ENCODE assay signal across 16 cellular contexts in the genomic region with DNA sequence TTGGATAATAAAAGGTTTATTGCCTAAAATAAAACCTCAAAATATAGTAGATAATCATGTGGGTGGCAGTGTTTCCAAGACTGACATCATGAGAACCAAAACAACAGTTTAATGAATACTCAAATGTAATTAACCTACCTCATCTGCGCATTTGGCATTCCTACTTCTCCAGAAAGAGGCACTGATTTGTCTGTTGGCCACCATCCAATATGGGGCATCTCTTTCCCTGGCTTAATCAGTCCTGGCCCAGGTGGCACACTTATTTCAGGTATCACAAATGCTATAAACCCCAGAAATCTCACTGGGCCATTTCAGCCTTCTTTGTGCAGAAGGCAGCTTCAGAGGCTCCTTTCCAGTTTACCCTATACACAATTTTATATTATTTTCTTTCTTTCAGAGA.
"Had no signal": no experiment of that assay in that cellular context is flagged by ENCODE, and none has a peak within 500 bp of the region (broad histone marks: within the 10 kb centered on the region; RNA-seq: fewer than 3 reads in every experiment).

No MANE protein-coding gene starts in this region.

- H3K4me1 Mint-ChIP-seq: activated CD4-positive, alpha-beta memory T cell treated with anti-CD3 and anti-CD28 coated beads, Interleukin-2, amount 10 ng/mL, durations not matched to agents 7 days and 5 days; activated CD4-positive, alpha-beta T cell treated with anti-CD3 and anti-CD28 coated beads, Interleukin-2, amount 10 ng/mL, durations not matched to agents 24 days and 14 days; activated naive CD4-positive, alpha-beta T cell treated with anti-CD3 and anti-CD28 coated beads, Interleukin-2, amount 10 ng/mL, durations not matched to agents 7 days and 5 days had no signal

- H3K36me3 Mint-ChIP-seq: activated naive CD4-positive, alpha-beta T cell treated with anti-CD3 and anti-CD28 coated beads, Interleukin-2, amount 10 ng/mL, durations not matched to agents 7 days and 5 days; natural killer cell treated with Interleukin-12 subunit alpha and Interleukin-12 subunit beta and Interleukin-15 and Interleukin-18, amount 100 ng/mL, for 72 hours had no signal

- H3K36me3 ChIP-seq: cardiac muscle cell, colonic mucosa, esophagus muscularis mucosa, upper lobe of left lung had no signal

- H3K4me3 ChIP-seq: cardiac muscle cell, colonic mucosa, esophagus muscularis mucosa, upper lobe of left lung had no signal

- ATAC-seq: left cardiac atrium; natural killer cell treated with Interleukin-12 subunit alpha and Interleukin-12 subunit beta and Interleukin-15 and Interleukin-18, amount 100 ng/mL, for 72 hours had no signal

- H3K9me3 Mint-ChIP-seq: activated CD4-positive, alpha-beta memory T cell treated with anti-CD3 and anti-CD28 coated beads, Interleukin-2, amount 10 ng/mL, durations not matched to agents 7 days and 5 days; activated CD4-positive, alpha-beta T cell treated with anti-CD3 and anti-CD28 coated beads, Interleukin-2, amount 10 ng/mL, durations not matched to agents 24 days and 14 days; activated naive CD4-positive, alpha-beta T cell treated with anti-CD3 and anti-CD28 coated beads, Interleukin-2, amount 10 ng/mL, durations not matched to agents 7 days and 5 days; natural killer cell treated with Interleukin-12 subunit alpha and Interleukin-12 subunit beta and Interleukin-15 and Interleukin-18, amount 100 ng/mL, for 72 hours; T-helper 1 cell treated with Interleukin-12 subunit alpha and Interleukin-12 subunit beta and Interleukin-4 antibody, amounts not matched to agents 30 μg/mL and 1 μg/mL, for 36 hours had no signal

- H3K27me3 Mint-ChIP-seq: activated CD4-positive, alpha-beta memory T cell treated with anti-CD3 and anti-CD28 coated beads, Interleukin-2, amount 10 ng/mL, durations not matched to agents 7 days and 5 days; activated CD4-positive, alpha-beta T cell treated with anti-CD3 and anti-CD28 coated beads, Interleukin-2, amount 10 ng/mL, durations not matched to agents 24 days and 14 days; activated naive CD4-positive, alpha-beta T cell treated with anti-CD3 and anti-CD28 coated beads, Interleukin-2, amount 10 ng/mL, durations not matched to agents 7 days and 5 days; natural killer cell treated with Interleukin-12 subunit alpha and Interleukin-12 subunit beta and Interleukin-15 and Interleukin-18, amount 100 ng/mL, for 72 hours; progenitor cell of endocrine pancreas had no signal

- H3K27ac ChIP-seq: cardiac muscle cell, colonic mucosa, esophagus muscularis mucosa, upper lobe of left lung had no signal

- H3K4me1 ChIP-seq: colonic mucosa, esophagus muscularis mucosa, upper lobe of left lung had no signal

- H3K27me3 ChIP-seq: cardiac muscle cell, colonic mucosa, esophagus muscularis mucosa, upper lobe of left lung had no signal

- H3K9me3 ChIP-seq: colonic mucosa, esophagus muscularis mucosa, upper lobe of left lung had no signal

- DNase-seq: activated CD4-positive, alpha-beta memory T cell treated with anti-CD3 and anti-CD28 coated beads, Interleukin-2, amount 10 ng/mL, durations not matched to agents 7 days and 5 days; activated CD4-positive, alpha-beta T cell treated with anti-CD3 and anti-CD28 coated beads, Interleukin-2, amount 10 ng/mL, durations not matched to agents 24 days and 14 days; activated CD4-positive, CD25-positive, alpha-beta regulatory T cell; activated effector memory CD4-positive, alpha-beta T cell treated with anti-CD3 and anti-CD28 coated beads, Interleukin-2, amount 50 U/mL, for 16 hours; activated naive CD4-positive, alpha-beta T cell treated with anti-CD3 and anti-CD28 coated beads, Interleukin-2, amount 10 ng/mL, durations not matched to agents 7 days and 5 days; colonic mucosa; left cardiac atrium; stimulated activated CD4-positive, alpha-beta T cell treated with anti-CD3 and anti-CD28 coated beads, Interleukin-4, amount 100 ng/mL, for 24 hours; stimulated activated naive CD4-positive, alpha-beta T cell treated with Interleukin-2 at 50 U/mL for 16 hours; T1000; upper lobe of left lung had no signal

- H3K27ac Mint-ChIP-seq: activated CD4-positive, alpha-beta memory T cell treated with anti-CD3 and anti-CD28 coated beads, Interleukin-2, amount 10 ng/mL, durations not matched to agents 7 days and 5 days; activated CD4-positive, alpha-beta T cell treated with anti-CD3 and anti-CD28 coated beads, Interleukin-2, amount 10 ng/mL, durations not matched to agents 24 days and 14 days; activated naive CD4-positive, alpha-beta T cell treated with anti-CD3 and anti-CD28 coated beads, Interleukin-2, amount 10 ng/mL, durations not matched to agents 7 days and 5 days; natural killer cell treated with Interleukin-12 subunit alpha and Interleukin-12 subunit beta and Interleukin-15 and Interleukin-18, amount 100 ng/mL, for 72 hours; progenitor cell of endocrine pancreas; T-helper 1 cell treated with Interleukin-12 subunit alpha and Interleukin-12 subunit beta and Interleukin-4 antibody, amounts not matched to agents 30 μg/mL and 1 μg/mL, for 36 hours had no signal

- H3K4me3 Mint-ChIP-seq: activated CD4-positive, alpha-beta memory T cell treated with anti-CD3 and anti-CD28 coated beads, Interleukin-2, amount 10 ng/mL, durations not matched to agents 7 days and 5 days; activated CD4-positive, alpha-beta T cell treated with anti-CD3 and anti-CD28 coated beads, Interleukin-2, amount 10 ng/mL, durations not matched to agents 24 days and 14 days; activated naive CD4-positive, alpha-beta T cell treated with anti-CD3 and anti-CD28 coated beads, Interleukin-2, amount 10 ng/mL, durations not matched to agents 7 days and 5 days; natural killer cell treated with Interleukin-12 subunit alpha and Interleukin-12 subunit beta and Interleukin-15 and Interleukin-18, amount 100 ng/mL, for 72 hours; T-helper 1 cell treated with Interleukin-12 subunit alpha and Interleukin-12 subunit beta and Interleukin-4 antibody, amounts not matched to agents 30 μg/mL and 1 μg/mL, for 36 hours had no signal
